In the genomic region with DNA sequence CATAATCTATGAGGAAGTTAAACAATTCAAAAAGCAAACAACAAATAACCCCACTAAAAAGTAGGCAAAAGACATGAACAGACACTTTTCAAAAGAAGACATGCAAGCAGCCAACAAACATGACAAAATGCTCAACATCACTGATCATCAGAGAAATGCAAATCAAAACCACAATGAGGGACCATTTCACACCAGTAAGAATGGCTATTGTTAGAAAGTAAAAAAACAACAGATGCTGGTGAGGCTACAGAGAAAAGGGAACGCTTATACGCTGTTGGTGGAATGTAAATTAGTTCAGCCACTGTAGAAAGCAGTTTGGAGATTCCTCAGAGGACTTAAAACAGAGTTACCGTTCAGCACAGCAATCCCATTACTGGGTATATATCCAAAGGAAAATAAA, we compare ENCODE assay signal across 22 cellular contexts. TPM values are rescaled to one million over a fixed set of nuclear protein-coding genes. Genes with fewer than 3 reads are reported as not detected.
DNase-seq lines count a peak whose midpoint lies in the region; ATAC-seq and TF ChIP-seq lines count a peak whose summit lies in the region.
"Had no signal": no experiment of that assay in that cellular context is flagged by ENCODE, and none has a peak within 500 bp of the region (broad histone marks: within the 10 kb centered on the region; RNA-seq: fewer than 3 reads in every experiment).

No MANE protein-coding gene starts in this region.

- intact Hi-C loops in uterus (cut with DNase I; ENCODE audit: low total_unique reads): no loop called here

- no peak for TF ChIP-seq POLR2A in uterus (IDR thresholded peaks at IDR 0.05)

- no peak overlapping the region for H3K4me3 Mint-ChIP-seq in activated T-helper 17 cell treated with anti-CD3 and anti-CD28 coated beads, Interleukin-2, amount 50 U/mL, for 72 hours

- ATAC-seq in GM18873 (IDR thresholded peaks at IDR 0.05; ENCODE audit: low FRiP score, unreplicated experiment): peak; percentile 55
- ATAC-seq in HG03457 (IDR thresholded peaks at IDR 0.05; ENCODE audit: unreplicated experiment): peak; percentile 33
- ATAC-seq in activated T-helper 17 cell treated with anti-CD3 and anti-CD28 coated beads, Interleukin-2, amount 50 U/mL, for 72 hours (replicated peaks): no peak
- no peak for ATAC-seq in activated CD4-positive, CD25-positive, alpha-beta regulatory T cell treated with anti-CD3 and anti-CD28 coated beads, Interleukin-2, amount 50 U/mL, for 24 hours
- ATAC-seq: left cardiac atrium, mucosa of descending colon, sciatic nerve had no signal

- no peak overlapping the region for H3K27ac ChIP-seq in uterus
- H3K27ac ChIP-seq: BLaER1 treated with 17β-estradiol and CSF1 and Interleukin-3, amounts not matched to agents 10 nM and 100 nM; testis had no signal

- no peaks in the 10 kb centered on the region for H3K4me1 ChIP-seq in uterus
- H3K4me1 ChIP-seq: testis had no signal

- peak; percentile 80 for DNase-seq in globus pallidus (ENCODE audit: low spot score)
- no peak for DNase-seq in NCI-H2107 treated with DMSO at 0.1 percent for 48 hours (lab: John Stamatoyannopoulos, UW; ENCODE audit: unreplicated experiment)
- DNase-seq in uterus: no peak
- DNase-seq: activated naive CD4-positive, alpha-beta T cell treated with Interleukin-2 at 50 U/mL for 16 hours; activated T-cell treated with anti-CD3 and anti-CD28 coated beads for 4 hours; foreskin fibroblast; GF-D8; left cardiac atrium; mucosa of descending colon; NCI-H1105; NCI-H82; occipital lobe; stimulated activated CD4-positive, alpha-beta T cell treated with anti-CD3 and anti-CD28 coated beads, Interleukin-2, amount 100 ng/mL, for 48 hours; SW 1271; testis had no signal

- H3K36me3 ChIP-seq in uterus: no peaks in the 10 kb centered on the region

- peaks cover 0 to 8% of the 10 kb centered on the region in 2 donors for H3K9me3 ChIP-seq in uterus
- H3K9me3 ChIP-seq: testis had no signal

- no peak for TF ChIP-seq CTCF in uterus (IDR thresholded peaks at IDR 0.05)

- no peaks in the 10 kb centered on the region for H3K36me3 Mint-ChIP-seq in activated T-helper 17 cell treated with anti-CD3 and anti-CD28 coated beads, Interleukin-2, amount 50 U/mL, for 72 hours (ENCODE audit: low read depth)

- peaks cover 10% of the 10 kb centered on the region for H3K9me3 Mint-ChIP-seq in activated T-helper 17 cell treated with anti-CD3 and anti-CD28 coated beads, Interleukin-2, amount 50 U/mL, for 72 hours

- peaks cover 13% of the 10 kb centered on the region for H3K27me3 Mint-ChIP-seq in activated T-helper 17 cell treated with anti-CD3 and anti-CD28 coated beads, Interleukin-2, amount 50 U/mL, for 72 hours

- no peaks in the 10 kb centered on the region for H3K27me3 ChIP-seq in uterus
- H3K27me3 ChIP-seq: testis had no signal

- no peak overlapping the region for H3K27ac Mint-ChIP-seq in activated T-helper 17 cell treated with anti-CD3 and anti-CD28 coated beads, Interleukin-2, amount 50 U/mL, for 72 hours

- no peaks in the 10 kb centered on the region for H3K4me1 Mint-ChIP-seq in activated T-helper 17 cell treated with anti-CD3 and anti-CD28 coated beads, Interleukin-2, amount 50 U/mL, for 72 hours

- H3K4me3 ChIP-seq in uterus: no peak overlapping the region
- H3K4me3 ChIP-seq: BLaER1 treated with 17β-estradiol and CSF1 and Interleukin-3, amounts not matched to agents 10 nM and 100 nM; mucosa of descending colon; testis had no signal

RNA-seq across cellular contexts. Expression of a gene that starts 24.4 kb away (rescaled TPM):
- total RNA-seq in activated T-helper 17 cell treated with anti-CD3 and anti-CD28 coated beads, Interleukin-2, amount 50 U/mL, for 72 hours: not detected
- total RNA-seq in uterus: not detected
- total RNA-seq: astrocyte, left cardiac atrium, occipital lobe, sciatic nerve, testis had no signal

Comparison
In these comparisons a context has a peak if more than half of its experiments do, and no peak if none do; other contexts are left out.
1. ATAC-seq: peak in GM18873 (single experiment) and HG03457 (single experiment); none in activated T-helper 17 cell treated with anti-CD3 and anti-CD28 coated beads, Interleukin-2, amount 50 U/mL, for 72 hours (single experiment) and activated CD4-positive, CD25-positive, alpha-beta regulatory T cell treated with anti-CD3 and anti-CD28 coated beads, Interleukin-2, amount 50 U/mL, for 24 hours (0 of 2).